15 cellular contexts compared by ENCODE assay signal in the genomic region with DNA sequence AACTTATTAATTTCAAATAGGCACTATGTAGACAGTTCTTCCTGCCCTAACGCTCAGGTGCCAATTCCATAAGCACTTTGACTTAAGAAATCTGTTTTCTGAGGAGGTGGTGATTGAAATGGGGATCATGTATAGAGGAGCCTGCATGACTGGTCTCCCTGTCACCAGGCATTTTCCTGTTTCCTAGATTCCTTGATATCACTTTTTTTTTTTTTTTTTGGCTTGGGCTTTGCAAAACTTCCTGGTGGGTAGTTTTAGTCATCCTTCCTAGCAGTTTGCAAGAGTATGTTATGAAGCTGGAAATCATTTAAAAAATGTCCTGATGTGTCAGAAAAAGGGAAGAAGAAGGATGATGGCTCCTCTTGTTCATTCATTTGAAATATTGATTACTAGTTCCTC.
A peak's percentile ranks its signal among the peaks of the same experiment; 100 is the strongest.
DNase-seq lines count a peak whose midpoint lies in the region; ATAC-seq and TF ChIP-seq lines count a peak whose summit lies in the region.
"Had no signal": no experiment of that assay in that cellular context is flagged by ENCODE, and none has a peak within 500 bp of the region (broad histone marks: within the 10 kb centered on the region; RNA-seq: fewer than 3 reads in every experiment).

No MANE protein-coding gene starts in this region.

- intact Hi-C loops in PC-3 (cut with micrococcal nuclease), result loop anchor here (2.0 to 10.0 kb wide), 2 partner anchors 94 to 166 kb away; no protein-coding TSS in a partner anchor

- CTCF ChIA-PET in PC-3 (lab: Charles Lee), result interaction anchor here (0.6 kb wide), 2 partner anchors 43 to 731 kb away, joined by 5 to 13 read pairs; no protein-coding TSS in a partner anchor
- CTCF ChIA-PET in CD8-positive, alpha-beta memory T cell (lab: Charles Lee), result interaction anchor here (1.7 kb wide), 1 partner anchor 12 kb away, joined by 5 read pairs; no protein-coding TSS in a partner anchor

- H4K20me1 ChIP-seq in PC-3 (ENCODE audit: low read length), result no peaks in the 10 kb centered on the region
- no peaks in the 10 kb centered on the region for H4K20me1 ChIP-seq in osteoblast (ENCODE audit: insufficient read depth, low read length)

- H3K79me2 ChIP-seq in PC-3 (ENCODE audit: low read length) (no peaks in the 10 kb centered on the region), osteoblast (ENCODE audit: insufficient read depth, low read length) (no peaks in the 10 kb centered on the region)

- H3K9me2 ChIP-seq in PC-3 (replicated peaks; ENCODE audit: low read length), result no peaks in the 10 kb centered on the region

- H3K27ac ChIP-seq in PC-3 (ENCODE audit: low read length), result peak overlapping the region; percentile 36
- peak overlapping the region; percentile 18 for H3K27ac ChIP-seq in osteoblast (ENCODE audit: low read depth, low read length)
- H3K27ac ChIP-seq in CD8-positive, alpha-beta memory T cell (ENCODE audit: low read depth, low read length), result no peak overlapping the region
- H3K27ac ChIP-seq in substantia nigra (ENCODE audit: low read depth, low read length, poor library complexity, severe bottlenecking), result no peak overlapping the region
- H3K27ac ChIP-seq: esophagus muscularis mucosa, stomach had no signal

- H3K4me1 ChIP-seq in PC-3 (ENCODE audit: insufficient read depth, low read length) (peaks cover 26% of the 10 kb centered on the region), osteoblast (ENCODE audit: insufficient read depth, low read length) (peaks cover 18% of the 10 kb centered on the region)
- H3K4me1 ChIP-seq in CD8-positive, alpha-beta memory T cell (ENCODE audit: insufficient read depth, low read length), result peaks cover 2% of the 10 kb centered on the region

- peaks cover 6 to 10% (median 7%) of the 10 kb centered on the region in 3 donors for H3K4me1 Mint-ChIP-seq in CD8-positive, alpha-beta memory T cell

- peaks cover 0 to 7% (median 1%) of the 10 kb centered on the region in 3 donors for H3K36me3 Mint-ChIP-seq in CD8-positive, alpha-beta memory T cell

- H3F3A ChIP-seq in PC-3 (ENCODE audit: low read length, unreplicated experiment), result peaks cover 7% of the 10 kb centered on the region

- peak; percentile 78 for ATAC-seq in PC-3

- H3K9ac ChIP-seq in PC-3 (ENCODE audit: low read length), result no peak overlapping the region

- H3K27me3 Mint-ChIP-seq in CD8-positive, alpha-beta memory T cell, result peaks cover 0 to 8% of the 10 kb centered on the region in 2 donors

- H3K9me3 ChIP-seq in PC-3 (ENCODE audit: low read length) (no peaks in the 10 kb centered on the region), osteoblast (ENCODE audit: low read depth, low read length) (no peaks in the 10 kb centered on the region)
- no peaks in the 10 kb centered on the region for H3K9me3 ChIP-seq in CD8-positive, alpha-beta memory T cell (ENCODE audit: low read length)
- H3K9me3 ChIP-seq: esophagus muscularis mucosa, stomach had no signal

- no peaks in the 10 kb centered on the region for H3K27me3 ChIP-seq in PC-3 (ENCODE audit: low read length)
- no peaks in the 10 kb centered on the region for H3K27me3 ChIP-seq in osteoblast (ENCODE audit: insufficient read depth, low read length)
- H3K27me3 ChIP-seq in CD8-positive, alpha-beta memory T cell (ENCODE audit: insufficient read depth, low read length, poor library complexity, severe bottlenecking), result no peaks in the 10 kb centered on the region
- H3K27me3 ChIP-seq: esophagus muscularis mucosa, stomach had no signal

- DNase-seq in ELR (ENCODE audit: low read depth) (peak; percentile 97), PC-3 (peak; percentile 90), dermis blood vessel endothelial cell (peak; percentile 90), osteoblast (ENCODE audit: insufficient read length, low spot score, missing footprints) (peak; percentile 88), substantia nigra (lab: John Stamatoyannopoulos, UW) (no peak), NCI-H345 treated with DMSO at 0.1 percent for 48 hours (lab: John Stamatoyannopoulos, UW; ENCODE audit: unreplicated experiment) (no peak), COLO829 (ENCODE audit: low spot score) (no peak)
- DNase-seq in CD8-positive, alpha-beta memory T cell, result no peak
- DNase-seq: activated CD4-positive, alpha-beta T cell treated with anti-CD3 and anti-CD28 coated beads, Interleukin-2, amount 10 ng/mL, durations not matched to agents 24 days and 14 days; activated effector memory CD4-positive, alpha-beta T cell treated with Interleukin-2 at 50 U/mL for 16 hours; central memory CD4-positive, alpha-beta T cell; right cardiac atrium; stomach; T-helper 2 cell had no signal

- peaks cover 0 to 7% (median 4%) of the 10 kb centered on the region in 5 donors for H3K9me3 Mint-ChIP-seq in CD8-positive, alpha-beta memory T cell

- H3K4me3 ChIP-seq in PC-3 (ENCODE audit: low read length), result no peak overlapping the region
- H3K4me3 ChIP-seq in osteoblast (ENCODE audit: insufficient read depth, low read length), result no peak overlapping the region
- no peak overlapping the region for H3K4me3 ChIP-seq in CD8-positive, alpha-beta memory T cell (ENCODE audit: low read length)
- H3K4me3 ChIP-seq: esophagus muscularis mucosa, stomach had no signal

- POLR2A ChIA-PET in PC-3 (lab: Charles Lee; ENCODE audit: unreplicated experiment), result interaction anchor here (0.7 kb wide), 1 partner anchor 122 kb away, joined by 5 read pairs; no protein-coding TSS in a partner anchor
- POLR2A ChIA-PET in CD8-positive, alpha-beta memory T cell (lab: Charles Lee), result no interaction called here

- no peak overlapping the region for H3K4me3 Mint-ChIP-seq in CD8-positive, alpha-beta memory T cell
- H3K4me3 Mint-ChIP-seq: activated CD4-positive, alpha-beta T cell treated with anti-CD3 and anti-CD28 coated beads, Interleukin-2, amount 10 ng/mL, durations not matched to agents 24 days and 14 days had no signal

- H3K4me2 ChIP-seq in PC-3 (ENCODE audit: low read length) (peak overlapping the region; percentile 60), osteoblast (ENCODE audit: insufficient read depth, low read length) (peak overlapping the region; percentile 20)

- H3K36me3 ChIP-seq in PC-3 (ENCODE audit: low read depth, low read length) (no peaks in the 10 kb centered on the region), osteoblast (ENCODE audit: insufficient read depth, low read length) (no peaks in the 10 kb centered on the region)
- no peaks in the 10 kb centered on the region for H3K36me3 ChIP-seq in CD8-positive, alpha-beta memory T cell (ENCODE audit: insufficient read depth, low read length)
- H3K36me3 ChIP-seq: esophagus muscularis mucosa, stomach had no signal

- BruUV-seq in PC-3 (replicated peaks; lab: Mats Ljungman, UMichigan), result no TSS peak

- no peak overlapping the region for H3K27ac Mint-ChIP-seq in CD8-positive, alpha-beta memory T cell
- H3K27ac Mint-ChIP-seq: activated CD4-positive, alpha-beta T cell treated with anti-CD3 and anti-CD28 coated beads, Interleukin-2, amount 10 ng/mL, durations not matched to agents 24 days and 14 days had no signal

- TF ChIP-seq CTCF in PC-3 (conservative IDR thresholded peaks at IDR 0.05; ENCODE audit: low read depth, low read length) (no peak), osteoblast (IDR thresholded peaks at IDR 0.05; ENCODE audit: extremely low read depth, low read depth, low read length) (no peak)

- H2AFZ ChIP-seq in PC-3 (ENCODE audit: low read length), result no peak overlapping the region
- H2AFZ ChIP-seq in osteoblast (ENCODE audit: low read length), result no peak overlapping the region

Comparison
In these comparisons a context has a peak if more than half of its experiments do, and no peak if none do; other contexts are left out.
1. DNase-seq: peak in ELR (single experiment), PC-3 (single experiment), dermis blood vessel endothelial cell (single experiment) and osteoblast (single experiment); none in CD8-positive, alpha-beta memory T cell (0 of 5), substantia nigra (0 of 49), NCI-H345 treated with DMSO at 0.1 percent for 48 hours (single experiment) and COLO829 (single experiment).
2. H3K27ac ChIP-seq: peak in PC-3 (single experiment) and osteoblast (single experiment); none in CD8-positive, alpha-beta memory T cell (single experiment) and substantia nigra (single experiment).